In the genomic region with DNA sequence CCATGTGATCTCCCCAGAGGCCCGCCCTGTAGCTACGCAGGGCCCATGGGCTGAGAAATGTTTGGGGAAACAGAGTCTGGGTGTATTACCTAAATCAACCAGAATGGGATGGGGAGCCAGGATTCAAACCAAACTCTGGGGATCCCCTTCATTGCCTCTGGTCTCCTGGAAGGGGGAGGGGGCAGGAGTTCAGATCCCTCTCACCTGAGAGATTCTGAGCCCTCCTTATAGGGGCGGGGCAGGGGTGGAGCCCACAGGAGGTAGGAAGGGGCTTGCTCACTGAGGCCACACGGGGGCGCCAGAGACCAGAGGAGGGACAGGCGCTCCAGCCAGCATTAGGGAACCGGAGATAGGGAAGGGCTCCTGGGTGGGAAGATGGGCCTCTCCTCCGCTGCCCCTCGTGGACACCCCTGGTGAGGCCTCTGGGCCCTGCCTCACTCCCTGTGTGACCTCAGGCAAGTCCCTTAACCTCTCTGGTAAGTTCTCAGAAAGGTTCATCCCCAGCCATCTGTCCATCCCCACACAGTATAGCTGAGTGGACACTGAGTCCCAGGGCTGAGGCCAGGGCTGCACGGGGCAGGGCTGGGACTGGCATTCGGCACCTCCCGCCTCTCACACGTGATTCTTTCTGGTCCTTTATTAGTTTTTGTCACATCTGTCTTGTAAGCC, we compare ENCODE assay signal across 1 cellular context.
TF ChIP-seq lines count a peak whose summit lies in the region.

No MANE protein-coding gene starts in this region.

TF ChIP-seq in HEK293, 187 proteins besides CTCF, POLR2A, EP300 and RAD21 (continued from another document):
- TF ChIP-seq, protein P1, sequence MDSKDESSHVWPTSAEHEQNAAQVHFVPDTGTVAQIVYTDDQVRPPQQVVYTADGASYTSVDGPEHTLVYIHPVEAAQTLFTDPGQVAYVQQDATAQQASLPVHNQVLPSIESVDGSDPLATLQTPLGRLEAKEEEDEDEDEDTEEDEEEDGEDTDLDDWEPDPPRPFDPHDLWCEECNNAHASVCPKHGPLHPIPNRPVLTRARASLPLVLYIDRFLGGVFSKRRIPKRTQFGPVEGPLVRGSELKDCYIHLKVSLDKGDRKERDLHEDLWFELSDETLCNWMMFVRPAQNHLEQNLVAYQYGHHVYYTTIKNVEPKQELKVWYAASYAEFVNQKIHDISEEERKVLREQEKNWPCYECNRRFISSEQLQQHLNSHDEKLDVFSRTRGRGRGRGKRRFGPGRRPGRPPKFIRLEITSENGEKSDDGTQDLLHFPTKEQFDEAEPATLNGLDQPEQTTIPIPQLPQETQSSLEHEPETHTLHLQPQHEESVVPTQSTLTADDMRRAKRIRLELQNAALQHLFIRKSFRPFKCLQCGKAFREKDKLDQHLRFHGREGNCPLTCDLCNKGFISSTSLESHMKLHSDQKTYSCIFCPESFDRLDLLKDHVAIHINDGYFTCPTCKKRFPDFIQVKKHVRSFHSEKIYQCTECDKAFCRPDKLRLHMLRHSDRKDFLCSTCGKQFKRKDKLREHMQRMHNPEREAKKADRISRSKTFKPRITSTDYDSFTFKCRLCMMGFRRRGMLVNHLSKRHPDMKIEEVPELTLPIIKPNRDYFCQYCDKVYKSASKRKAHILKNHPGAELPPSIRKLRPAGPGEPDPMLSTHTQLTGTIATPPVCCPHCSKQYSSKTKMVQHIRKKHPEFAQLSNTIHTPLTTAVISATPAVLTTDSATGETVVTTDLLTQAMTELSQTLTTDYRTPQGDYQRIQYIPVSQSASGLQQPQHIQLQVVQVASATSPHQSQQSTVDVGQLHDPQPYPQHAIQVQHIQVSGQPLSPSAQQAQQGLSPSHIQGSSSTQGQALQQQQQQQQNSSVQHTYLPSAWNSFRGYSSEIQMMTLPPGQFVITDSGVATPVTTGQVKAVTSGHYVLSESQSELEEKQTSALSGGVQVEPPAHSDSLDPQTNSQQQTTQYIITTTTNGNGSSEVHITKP (tag by site-specific recombination; IDR thresholded peaks at IDR 0.05) = no peak
- TF ChIP-seq KLF8 (tag by site-specific recombination; IDR thresholded peaks at IDR 0.05) (peak; percentile 82), SP3 (tag by site-specific recombination; IDR thresholded peaks at IDR 0.05) (peak; percentile 77), ZEB2 (tag by site-specific recombination; IDR thresholded peaks at IDR 0.05) (0 out of 2 replicates have a peak, but pooled peaks have one; percentile 28), ZNF302 (tag by site-specific recombination; IDR thresholded peaks at IDR 0.05; ENCODE audit: low read depth) (no peak), ZSCAN30 (tag by site-specific recombination; IDR thresholded peaks at IDR 0.05) (peak; percentile 74), MYNN (tag by site-specific recombination; IDR thresholded peaks at IDR 0.05; ENCODE audit: borderline replicate concordance) (no peak), ZNF768 (tag by site-specific recombination; IDR thresholded peaks at IDR 0.05) (peak; percentile 96; the same call in 1 of the 2 replicates), KLF10 (tag by site-specific recombination; IDR thresholded peaks at IDR 0.05) (peak; percentile 86), MZF1 (tag by site-specific recombination; IDR thresholded peaks at IDR 0.05; ENCODE audit: borderline replicate concordance) (no peak), KLF16 (tag by site-specific recombination; IDR thresholded peaks at IDR 0.05) (0 out of 2 replicates have a peak, but pooled peaks have one; percentile 47), ZNF600 (tag by site-specific recombination; IDR thresholded peaks at IDR 0.05) (peak; percentile 88), TRIM28 (IDR thresholded peaks at IDR 0.05; ENCODE audit: borderline replicate concordance, low read length) (no peak), KLF1 (tag by site-specific recombination; IDR thresholded peaks at IDR 0.05) (peak; percentile 58; the same call in 1 of the 2 replicates), KLF9 (tag by site-specific recombination; IDR thresholded peaks at IDR 0.05; ENCODE audit: low read depth) (peak; percentile 80), ZNF174 (tag by site-specific recombination; IDR thresholded peaks at IDR 0.05) (no peak)
- TF ChIP-seq, protein P2, sequence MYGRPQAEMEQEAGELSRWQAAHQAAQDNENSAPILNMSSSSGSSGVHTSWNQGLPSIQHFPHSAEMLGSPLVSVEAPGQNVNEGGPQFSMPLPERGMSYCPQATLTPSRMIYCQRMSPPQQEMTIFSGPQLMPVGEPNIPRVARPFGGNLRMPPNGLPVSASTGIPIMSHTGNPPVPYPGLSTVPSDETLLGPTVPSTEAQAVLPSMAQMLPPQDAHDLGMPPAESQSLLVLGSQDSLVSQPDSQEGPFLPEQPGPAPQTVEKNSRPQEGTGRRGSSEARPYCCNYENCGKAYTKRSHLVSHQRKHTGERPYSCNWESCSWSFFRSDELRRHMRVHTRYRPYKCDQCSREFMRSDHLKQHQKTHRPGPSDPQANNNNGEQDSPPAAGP (tag by site-specific recombination; IDR thresholded peaks at IDR 0.05) = peak; percentile 12; the same call in 1 of the 2 replicates
- TF ChIP-seq, protein P3, sequence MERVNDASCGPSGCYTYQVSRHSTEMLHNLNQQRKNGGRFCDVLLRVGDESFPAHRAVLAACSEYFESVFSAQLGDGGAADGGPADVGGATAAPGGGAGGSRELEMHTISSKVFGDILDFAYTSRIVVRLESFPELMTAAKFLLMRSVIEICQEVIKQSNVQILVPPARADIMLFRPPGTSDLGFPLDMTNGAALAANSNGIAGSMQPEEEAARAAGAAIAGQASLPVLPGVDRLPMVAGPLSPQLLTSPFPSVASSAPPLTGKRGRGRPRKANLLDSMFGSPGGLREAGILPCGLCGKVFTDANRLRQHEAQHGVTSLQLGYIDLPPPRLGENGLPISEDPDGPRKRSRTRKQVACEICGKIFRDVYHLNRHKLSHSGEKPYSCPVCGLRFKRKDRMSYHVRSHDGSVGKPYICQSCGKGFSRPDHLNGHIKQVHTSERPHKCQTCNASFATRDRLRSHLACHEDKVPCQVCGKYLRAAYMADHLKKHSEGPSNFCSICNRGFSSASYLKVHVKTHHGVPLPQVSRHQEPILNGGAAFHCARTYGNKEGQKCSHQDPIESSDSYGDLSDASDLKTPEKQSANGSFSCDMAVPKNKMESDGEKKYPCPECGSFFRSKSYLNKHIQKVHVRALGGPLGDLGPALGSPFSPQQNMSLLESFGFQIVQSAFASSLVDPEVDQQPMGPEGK (tag by site-specific recombination; IDR thresholded peaks at IDR 0.05) = peak; percentile 43; the same call in 1 of the 2 replicates
